27 cellular contexts compared by ENCODE assay signal in the genomic region with DNA sequence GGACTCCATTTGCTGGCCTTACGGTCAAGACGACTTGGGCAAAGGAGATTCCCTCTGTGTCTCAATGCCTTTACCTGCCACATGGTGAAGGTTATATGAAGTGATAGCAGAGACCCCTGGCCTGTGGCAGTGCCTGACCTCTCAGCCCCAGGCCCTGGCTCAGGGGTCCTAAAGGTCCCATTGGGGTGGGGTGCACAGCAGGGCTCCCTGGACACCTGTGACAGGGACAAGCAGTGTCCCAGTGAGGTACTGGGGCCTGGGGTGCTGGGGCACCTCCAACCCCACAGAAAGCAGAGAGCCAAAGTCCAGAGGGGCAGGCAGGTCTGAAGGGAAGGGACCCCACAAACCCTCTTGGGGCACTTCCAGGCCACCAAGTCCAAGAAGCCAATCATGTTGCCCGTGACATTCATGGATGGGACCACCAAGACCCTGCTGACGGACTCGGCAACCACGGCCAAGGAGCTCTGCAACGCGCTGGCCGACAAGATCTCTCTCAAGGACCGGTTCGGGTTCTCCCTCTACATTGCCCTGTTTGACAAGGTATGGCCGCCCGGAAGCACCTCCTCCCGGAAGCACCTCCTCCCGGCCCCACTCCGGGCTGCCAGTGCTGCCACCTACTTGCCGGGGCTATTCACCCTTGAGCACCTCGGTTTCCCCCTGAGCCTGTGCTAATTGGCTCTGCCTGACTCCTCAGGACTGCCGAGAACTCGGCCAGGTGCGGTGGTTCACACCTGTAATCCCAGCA.
"Had no signal": no experiment of that assay in that cellular context is flagged by ENCODE, and none has a peak within 500 bp of the region (broad histone marks: within the 10 kb centered on the region; RNA-seq: fewer than 3 reads in every experiment).

No MANE protein-coding gene starts in this region.

- H3K36me3 ChIP-seq: esophagus muscularis mucosa, gastrocnemius medialis had no signal

- DNase-seq: activated CD4-positive, alpha-beta memory T cell treated with anti-CD3 and anti-CD28 coated beads for 36 hours; activated CD4-positive, alpha-beta T cell treated with anti-CD3 and anti-CD28 coated beads for 36 hours; activated CD4-positive, alpha-beta T cell treated with anti-CD3 and anti-CD28 coated beads, Interleukin-2, amount 10 ng/mL, durations not matched to agents 24 days and 14 days; activated CD4-positive, CD25-positive, alpha-beta regulatory T cell; activated CD4-positive, CD25-positive, alpha-beta regulatory T cell treated with anti-CD3 and anti-CD28 coated beads, Interleukin-2, amount 50 U/mL, for 72 hours; activated CD8-positive, alpha-beta memory T cell treated with anti-CD3 and anti-CD28 coated beads, Interleukin-2, amount 10 ng/mL, durations not matched to agents 7 days and 5 days; activated CD8-positive, alpha-beta memory T cell treated with anti-CD3 and anti-CD28 coated beads, Interleukin-2, amount 50 U/mL, for 4 hours; activated CD8-positive, alpha-beta T cell treated with anti-CD3 and anti-CD28 coated beads, Interleukin-2, amount 10 ng/mL, durations not matched to agents 7 days and 5 days; activated effector memory CD4-positive, alpha-beta T cell treated with anti-CD3 and anti-CD28 coated beads, Interleukin-2, amount 50 U/mL, for 16 hours; activated naive CD4-positive, alpha-beta T cell treated with anti-CD3 and anti-CD28 coated beads for 36 hours; activated naive CD8-positive, alpha-beta T cell treated with anti-CD3 and anti-CD28 coated beads for 36 hours; activated naive CD8-positive, alpha-beta T cell treated with anti-CD3 and anti-CD28 coated beads, Interleukin-2, amount 50 U/mL, for 24 hours; activated T-cell treated with anti-CD3 and anti-CD28 coated beads, Interleukin-2, amount 50 U/mL, for 1 hour; activated T-cell treated with anti-CD3 and anti-CD28 coated beads, Interleukin-2, amount 50 U/mL, for 48 hours; adrenal gland; aorta; body of pancreas; cortex of kidney; dermis blood vessel endothelial cell; effector CD4-positive, alpha-beta T cell; effector memory CD8-positive, alpha-beta T cell; erythroblast; foreskin keratinocyte; gastrocnemius medialis; glutamatergic neuron; T-helper 2 cell had no signal

- H3K4me3 ChIP-seq: adrenal gland, body of pancreas, esophagus muscularis mucosa, gastrocnemius medialis had no signal

- H3K27me3 ChIP-seq: adrenal gland, body of pancreas, gastrocnemius medialis had no signal

- ATAC-seq: activated CD4-positive, alpha-beta T cell treated with anti-CD3 and anti-CD28 coated beads for 36 hours; activated CD8-positive, alpha-beta memory T cell treated with anti-CD3 and anti-CD28 coated beads, Interleukin-2, amount 10 ng/mL, durations not matched to agents 7 days and 5 days; activated CD8-positive, alpha-beta T cell treated with anti-CD3 and anti-CD28 coated beads, Interleukin-2, amount 10 ng/mL, durations not matched to agents 7 days and 5 days; activated naive CD8-positive, alpha-beta T cell treated with anti-CD3 and anti-CD28 coated beads, Interleukin-2, amount 50 U/mL, for 24 hours; body of pancreas; effector memory CD8-positive, alpha-beta T cell; gastrocnemius medialis had no signal

- H3K9me3 ChIP-seq: adrenal gland, body of pancreas, esophagus muscularis mucosa, gastrocnemius medialis had no signal

- H3K4me1 ChIP-seq: adrenal gland, esophagus muscularis mucosa, foreskin keratinocyte had no signal

- H3K27ac ChIP-seq: adrenal gland, esophagus muscularis mucosa, foreskin keratinocyte, gastrocnemius medialis had no signal
